11 cellular contexts compared by ENCODE assay signal in genomic region chr1:221098462-221099406, GRCh38.
A peak's percentile ranks its signal among the peaks of the same experiment; 100 is the strongest.
DNase-seq lines count a peak whose midpoint lies in the region; ATAC-seq and TF ChIP-seq lines count a peak whose summit lies in the region.
"Had no signal": no experiment of that assay in that cellular context is flagged by ENCODE, and none has a peak within 500 bp of the region (broad histone marks: within the 10 kb centered on the region; RNA-seq: fewer than 3 reads in every experiment).

No MANE protein-coding gene starts in this region.

- no peaks in the 10 kb centered on the region for H3K27me3 Mint-ChIP-seq in chondrocyte (ENCODE audit: low read depth)
- H3K27me3 Mint-ChIP-seq: activated CD8-positive, alpha-beta memory T cell treated with anti-CD3 and anti-CD28 coated beads, Interleukin-2, amount 10 ng/mL, durations not matched to agents 7 days and 5 days had no signal

- H3K36me3 Mint-ChIP-seq in chondrocyte (ENCODE audit: low read depth): no peaks in the 10 kb centered on the region
- H3K36me3 Mint-ChIP-seq: activated CD8-positive, alpha-beta memory T cell treated with anti-CD3 and anti-CD28 coated beads, Interleukin-2, amount 10 ng/mL, durations not matched to agents 7 days and 5 days had no signal

- H3K36me3 ChIP-seq in GM23248 (ENCODE audit: low read depth): no peaks in the 10 kb centered on the region
- H3K36me3 ChIP-seq in Peyer's patch: no peaks in the 10 kb centered on the region
- no peaks in the 10 kb centered on the region for H3K36me3 ChIP-seq in fibroblast of lung (ENCODE audit: control insufficient read depth, insufficient read depth, low read length)

- ATAC-seq in GM19324 (IDR thresholded peaks at IDR 0.05; ENCODE audit: low FRiP score, unreplicated experiment) (no peak), GM21367 (IDR thresholded peaks at IDR 0.05; ENCODE audit: unreplicated experiment) (no peak)
- ATAC-seq: activated CD8-positive, alpha-beta memory T cell treated with anti-CD3 and anti-CD28 coated beads, Interleukin-2, amount 10 ng/mL, durations not matched to agents 7 days and 5 days had no signal

- H3K4me1 Mint-ChIP-seq in chondrocyte (ENCODE audit: low read depth): peaks cover 33% of the 10 kb centered on the region
- H3K4me1 Mint-ChIP-seq: activated CD8-positive, alpha-beta memory T cell treated with anti-CD3 and anti-CD28 coated beads, Interleukin-2, amount 10 ng/mL, durations not matched to agents 7 days and 5 days had no signal

- peaks cover 5% of the 10 kb centered on the region for H3K9me3 Mint-ChIP-seq in chondrocyte (ENCODE audit: low read depth)

- H3F3A ChIP-seq in GM23248 (ENCODE audit: insufficient read depth): peaks cover 58% of the 10 kb centered on the region

- H3K9me3 ChIP-seq in GM23248 (ENCODE audit: low read depth): no peaks in the 10 kb centered on the region
- H3K9me3 ChIP-seq in Peyer's patch: no peaks in the 10 kb centered on the region
- no peaks in the 10 kb centered on the region for H3K9me3 ChIP-seq in fibroblast of lung (ENCODE audit: control insufficient read depth, insufficient read depth, low read depth, low read length)

- no peaks in the 10 kb centered on the region for H3K79me2 ChIP-seq in GM23248 (ENCODE audit: insufficient read depth)
- H3K79me2 ChIP-seq in fibroblast of lung (ENCODE audit: control insufficient read depth, insufficient read depth, low read length): no peaks in the 10 kb centered on the region

- H3K27me3 ChIP-seq in GM23248 (replicated peaks; ENCODE audit: insufficient read depth) (no peaks in the 10 kb centered on the region), Peyer's patch (no peaks in the 10 kb centered on the region), fibroblast of lung (ENCODE audit: control insufficient read depth, insufficient read depth, low read length) (no peaks in the 10 kb centered on the region)

- H3K4me1 ChIP-seq in GM23248 (ENCODE audit: insufficient read depth): peaks cover 64% of the 10 kb centered on the region
- no peaks in the 10 kb centered on the region for H3K4me1 ChIP-seq in Peyer's patch
- peaks cover 28% of the 10 kb centered on the region for H3K4me1 ChIP-seq in fibroblast of lung (ENCODE audit: control insufficient read depth, extremely low read depth, insufficient read depth, low read length)

- no peak for TF ChIP-seq POLR2A in Peyer's patch (IDR thresholded peaks at IDR 0.05)

- peak; percentile 79 for DNase-seq in GM23248
- no peak for DNase-seq in Peyer's patch
- DNase-seq in fibroblast of lung (ENCODE audit: low read depth in 2 of 2): peak; percentile 13 to 21
- DNase-seq in skeletal muscle cell (ENCODE audit: low read depth): peak; percentile 79
- DNase-seq in chondrocyte (ENCODE audit: low spot score): no peak
- no peak for DNase-seq in NCI-H510A treated with DMSO at 0.1 percent for 48 hours (lab: John Stamatoyannopoulos, UW)
- DNase-seq: activated CD8-positive, alpha-beta memory T cell treated with anti-CD3 and anti-CD28 coated beads, Interleukin-2, amount 10 ng/mL, durations not matched to agents 7 days and 5 days; cerebellar nuclear complex; NCI-H1417 had no signal

- H3K4me2 ChIP-seq in GM23248 (ENCODE audit: unreplicated experiment): no peak overlapping the region
- no peak overlapping the region for H3K4me2 ChIP-seq in fibroblast of lung (ENCODE audit: extremely low read depth, insufficient read depth, low read length)

- peak overlapping the region; percentile 87 for H3K27ac ChIP-seq in GM23248
- peak overlapping the region; percentile 14 to 43 (median 28) for H3K27ac ChIP-seq in Peyer's patch
- H3K27ac ChIP-seq in fibroblast of lung (ENCODE audit: insufficient read depth, low read length): peak overlapping the region; percentile 76

- no peaks in the 10 kb centered on the region for H3K9me2 ChIP-seq in GM23248 (ENCODE audit: insufficient read depth)

- in situ Hi-C loops in GM23248 (cut with MboI): no loop called here

- H3K4me3 ChIP-seq in GM23248: no peak overlapping the region
- no peak overlapping the region for H3K4me3 ChIP-seq in Peyer's patch
- no peak overlapping the region for H3K4me3 ChIP-seq in fibroblast of lung (replicated peaks in 1 of 4; ENCODE audit: control extremely low read depth in 1 of 4, insufficient read depth in 1 of 4, low read depth in 3 of 4, low read length in 4 of 4)
- no peak overlapping the region for H3K4me3 ChIP-seq in skeletal muscle cell (ENCODE audit: low read depth, low read length)

- 0 out of 2 replicates have a peak overlapping the region, but pooled peaks have one; percentile 40 for H3K9ac ChIP-seq in GM23248
- H3K9ac ChIP-seq in fibroblast of lung (ENCODE audit: insufficient read depth, low read length): peak overlapping the region; percentile 37

- H4K20me1 ChIP-seq in GM23248 (ENCODE audit: insufficient read depth) (no peaks in the 10 kb centered on the region), fibroblast of lung (ENCODE audit: control insufficient read depth, extremely low read depth, insufficient read depth, low read length) (no peaks in the 10 kb centered on the region)

- no peak overlapping the region for H3K4me3 Mint-ChIP-seq in chondrocyte (ENCODE audit: unreplicated experiment)
- H3K4me3 Mint-ChIP-seq: activated CD8-positive, alpha-beta memory T cell treated with anti-CD3 and anti-CD28 coated beads, Interleukin-2, amount 10 ng/mL, durations not matched to agents 7 days and 5 days had no signal

- TF ChIP-seq CTCF in Peyer's patch (IDR thresholded peaks at IDR 0.05) (peak in 1 of 6 experiments; percentile 12), fibroblast of lung (conservative IDR thresholded peaks at IDR 0.05 in 1 of 2, IDR thresholded peaks at IDR 0.05 in 1 of 2; ENCODE audit: low read depth in 1 of 2, low read length in 2 of 2) (no peak), chondrocyte (IDR thresholded peaks at IDR 0.05) (no peak)

- 79 to 80% methylated on average over 10 of the region's 10 CpGs for WGBS in GM23248 (ENCODE audit: low coverage in 1 of 2, low lambda C conversion rate in 2 of 2, missing lambda C conversion rate in 2 of 2), 2 experiments

- H3K27ac Mint-ChIP-seq in chondrocyte (ENCODE audit: unreplicated experiment): no peak overlapping the region
- H3K27ac Mint-ChIP-seq: activated CD8-positive, alpha-beta memory T cell treated with anti-CD3 and anti-CD28 coated beads, Interleukin-2, amount 10 ng/mL, durations not matched to agents 7 days and 5 days had no signal

- H2AFZ ChIP-seq in GM23248 (no peak overlapping the region), fibroblast of lung (ENCODE audit: low read length) (no peak overlapping the region)

Comparison
In these comparisons a context has a peak if more than half of its experiments do, and no peak if none do; other contexts are left out.
1. DNase-seq: peak in GM23248 (single experiment), fibroblast of lung (2 of 2) and skeletal muscle cell (single experiment); none in Peyer's patch (0 of 3), chondrocyte (single experiment) and NCI-H510A treated with DMSO at 0.1 percent for 48 hours (single experiment).
2. H3K27ac ChIP-seq: peak in every context shown above with its lines; median percentile 87 in GM23248; 76 in fibroblast of lung; 28 in Peyer's patch.